Comparison of ENCODE assay signal across 12 cellular contexts in genomic region chr1:54302951-54303843, GRCh38.
DNase-seq lines count a peak whose midpoint lies in the region; ATAC-seq and TF ChIP-seq lines count a peak whose summit lies in the region.
"Had no signal": no experiment of that assay in that cellular context is flagged by ENCODE, and none has a peak within 500 bp of the region (broad histone marks: within the 10 kb centered on the region; RNA-seq: fewer than 3 reads in every experiment).

No MANE protein-coding gene starts in this region.

- peaks cover 67% of the 10 kb centered on the region for H3K4me1 Mint-ChIP-seq in stimulated activated naive CD8-positive, alpha-beta T cell treated with anti-CD3 and anti-CD28 coated beads, Interleukin-15, Interleukin-2, amounts not matched to agents 100 ng/mL and 50 ng/mL, for 24 hours (ENCODE audit: low read depth)

- H3K36me3 ChIP-seq in brain microvascular endothelial cell (replicated peaks): no peaks in the 10 kb centered on the region

- H3K27me3 ChIP-seq in brain microvascular endothelial cell (replicated peaks): no peaks in the 10 kb centered on the region

- H3K27ac Mint-ChIP-seq in stimulated activated naive CD8-positive, alpha-beta T cell treated with anti-CD3 and anti-CD28 coated beads, Interleukin-15, Interleukin-2, amounts not matched to agents 100 ng/mL and 50 ng/mL, for 24 hours: peak overlapping the region; percentile 33
- H3K27ac Mint-ChIP-seq: activated naive CD4-positive, alpha-beta T cell treated with anti-CD3 and anti-CD28 coated beads, Interleukin-2, amount 10 ng/mL, durations not matched to agents 7 days and 5 days had no signal

- no peak overlapping the region for H3K4me3 ChIP-seq in brain microvascular endothelial cell (ENCODE audit: low read depth, low read length)
- H3K4me3 ChIP-seq: psoas muscle had no signal

- DNase-seq in Right ventricle myocardium superior: no peak
- no peak for DNase-seq in left cardiac atrium
- DNase-seq in NCI-H345 treated with DMSO at 0.1 percent for 48 hours (lab: John Stamatoyannopoulos, UW; ENCODE audit: unreplicated experiment): peak; percentile 95
- DNase-seq in brain microvascular endothelial cell: peak; percentile 2
- no peak for DNase-seq in NOMO-1 treated with DMSO at 0.1 percent for 48 hours (lab: John Stamatoyannopoulos, UW; ENCODE audit: unreplicated experiment)
- no peak for DNase-seq in SW480 (ENCODE audit: low spot score)
- no peak for DNase-seq in AG08396 (ENCODE audit: low spot score)
- DNase-seq: activated naive CD4-positive, alpha-beta T cell treated with anti-CD3 and anti-CD28 coated beads, Interleukin-2, amount 10 ng/mL, durations not matched to agents 7 days and 5 days; DMS79 treated with DMSO at 0.1 percent for 48 hours; psoas muscle; stimulated activated CD4-positive, alpha-beta T cell treated with anti-CD3 and anti-CD28 coated beads, Interleukin-1b, Interleukin-23, amount 100 ng/mL, for 48 hours had no signal

- H3K4me3 Mint-ChIP-seq in stimulated activated naive CD8-positive, alpha-beta T cell treated with anti-CD3 and anti-CD28 coated beads, Interleukin-15, Interleukin-2, amounts not matched to agents 100 ng/mL and 50 ng/mL, for 24 hours: peak overlapping the region; percentile 14
- H3K4me3 Mint-ChIP-seq: activated naive CD4-positive, alpha-beta T cell treated with anti-CD3 and anti-CD28 coated beads, Interleukin-2, amount 10 ng/mL, durations not matched to agents 7 days and 5 days had no signal

- intact Hi-C loops in Right ventricle myocardium superior (cut with DNase I): no loop called here
- intact Hi-C loops in left cardiac atrium (cut with DNase I): no loop called here

- no peak overlapping the region for H3K27ac ChIP-seq in brain microvascular endothelial cell
- H3K27ac ChIP-seq: psoas muscle had no signal

- no peaks in the 10 kb centered on the region for H3K36me3 Mint-ChIP-seq in stimulated activated naive CD8-positive, alpha-beta T cell treated with anti-CD3 and anti-CD28 coated beads, Interleukin-15, Interleukin-2, amounts not matched to agents 100 ng/mL and 50 ng/mL, for 24 hours (ENCODE audit: low read depth)

- ATAC-seq in Right ventricle myocardium superior (ENCODE audit: poor library complexity) (peak; percentile 3), left cardiac atrium (no peak)
- ATAC-seq: psoas muscle had no signal

- no peak for TF ChIP-seq CTCF in brain microvascular endothelial cell (IDR thresholded peaks at IDR 0.05; ENCODE audit: low read depth, low read length, missing control alignments)

- no peaks in the 10 kb centered on the region for H3K9me3 Mint-ChIP-seq in stimulated activated naive CD8-positive, alpha-beta T cell treated with anti-CD3 and anti-CD28 coated beads, Interleukin-15, Interleukin-2, amounts not matched to agents 100 ng/mL and 50 ng/mL, for 24 hours
- H3K9me3 Mint-ChIP-seq: activated naive CD4-positive, alpha-beta T cell treated with anti-CD3 and anti-CD28 coated beads, Interleukin-2, amount 10 ng/mL, durations not matched to agents 7 days and 5 days had no signal

- in situ Hi-C loops in brain microvascular endothelial cell (cut with HindIII; ENCODE audit: low pct_ligation_motif_present, low sequenced_read_pairs): no loop called here

- no peaks in the 10 kb centered on the region for H3K27me3 Mint-ChIP-seq in stimulated activated naive CD8-positive, alpha-beta T cell treated with anti-CD3 and anti-CD28 coated beads, Interleukin-15, Interleukin-2, amounts not matched to agents 100 ng/mL and 50 ng/mL, for 24 hours
- H3K27me3 Mint-ChIP-seq: activated naive CD4-positive, alpha-beta T cell treated with anti-CD3 and anti-CD28 coated beads, Interleukin-2, amount 10 ng/mL, durations not matched to agents 7 days and 5 days had no signal

Comparison
In these comparisons a context has a peak if more than half of its experiments do, and no peak if none do; other contexts are left out.
1. DNase-seq: peak in NCI-H345 treated with DMSO at 0.1 percent for 48 hours (single experiment) and brain microvascular endothelial cell (single experiment); none in Right ventricle myocardium superior (single experiment), left cardiac atrium (single experiment), NOMO-1 treated with DMSO at 0.1 percent for 48 hours (single experiment), SW480 (single experiment) and AG08396 (single experiment).